2 cellular contexts compared by ENCODE assay signal in the genomic region with DNA sequence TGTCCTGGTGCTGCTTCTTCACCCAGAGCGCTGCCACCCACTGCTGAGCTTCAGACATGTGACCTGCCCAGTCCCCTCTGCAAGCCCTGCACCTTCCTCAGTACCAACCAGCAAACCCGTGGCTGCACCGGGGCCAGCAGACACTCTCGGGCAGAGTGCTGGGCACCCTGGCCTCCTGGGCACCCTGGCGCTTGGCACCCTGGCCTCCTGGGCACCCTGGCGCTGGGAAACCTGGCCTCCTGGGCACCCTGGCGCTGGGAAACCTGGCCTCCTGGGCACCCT.
TF ChIP-seq lines count a peak whose summit lies in the region.

No MANE protein-coding gene starts in this region.

TF ChIP-seq in H1, 55 proteins besides CTCF, POLR2A, EP300 and RAD21:
- TF ChIP-seq RNF2 (IDR thresholded peaks at IDR 0.05; ENCODE audit: borderline replicate concordance, low read depth, low read length, missing control alignments, poor library complexity, severe bottlenecking) (no peak), RFX5 (IDR thresholded peaks at IDR 0.05; ENCODE audit: borderline replicate concordance, low read depth, low read length) (no peak), RXRA (IDR thresholded peaks at IDR 0.05; ENCODE audit: insufficient read depth, low read depth, low read length) (no peak), SUZ12 (IDR thresholded peaks at IDR 0.05; ENCODE audit: low read length) (no peak), TAF7 (optimal IDR thresholded peaks at IDR 0.05; ENCODE audit: borderline replicate concordance, low read depth, low read length) (no peak), SAP30 (IDR thresholded peaks at IDR 0.05; ENCODE audit: insufficient read depth, insufficient replicate concordance, low read length) (no peak), BACH1 (IDR thresholded peaks at IDR 0.05; ENCODE audit: low read length) (no peak), KDM4A (IDR thresholded peaks at IDR 0.05; ENCODE audit: low read depth, low read length, severe bottlenecking) (no peak), ASH2L (IDR thresholded peaks at IDR 0.05; ENCODE audit: low read length) (no peak), SP1 (IDR thresholded peaks at IDR 0.05; ENCODE audit: low read depth, low read length) (no peak), JUN (IDR thresholded peaks at IDR 0.05; ENCODE audit: low read depth, low read length) (no peak), SP2 (IDR thresholded peaks at IDR 0.05; ENCODE audit: low read length) (no peak), POU5F1 (IDR thresholded peaks at IDR 0.05; ENCODE audit: low read depth, low read length) (no peak)

TF ChIP-seq in GM23338, 12 proteins besides CTCF, POLR2A, EP300 and RAD21:
- TF ChIP-seq EZH2 (IDR thresholded peaks at IDR 0.05; ENCODE audit: low read depth, unreplicated experiment) (no peak), ZNF114 (CRISPR knock-in tag; IDR thresholded peaks at IDR 0.05) (no peak), STAT1 (IDR thresholded peaks at IDR 0.05; ENCODE audit: unreplicated experiment) (no peak), CREB1 (CRISPR knock-in tag; IDR thresholded peaks at IDR 0.05; ENCODE audit: low read depth) (no peak), JUNB (IDR thresholded peaks at IDR 0.05; ENCODE audit: unreplicated experiment) (no peak), ZNF331 (CRISPR knock-in tag; IDR thresholded peaks at IDR 0.05; ENCODE audit: low read depth) (no peak)
- TF ChIP-seq, protein P1, sequence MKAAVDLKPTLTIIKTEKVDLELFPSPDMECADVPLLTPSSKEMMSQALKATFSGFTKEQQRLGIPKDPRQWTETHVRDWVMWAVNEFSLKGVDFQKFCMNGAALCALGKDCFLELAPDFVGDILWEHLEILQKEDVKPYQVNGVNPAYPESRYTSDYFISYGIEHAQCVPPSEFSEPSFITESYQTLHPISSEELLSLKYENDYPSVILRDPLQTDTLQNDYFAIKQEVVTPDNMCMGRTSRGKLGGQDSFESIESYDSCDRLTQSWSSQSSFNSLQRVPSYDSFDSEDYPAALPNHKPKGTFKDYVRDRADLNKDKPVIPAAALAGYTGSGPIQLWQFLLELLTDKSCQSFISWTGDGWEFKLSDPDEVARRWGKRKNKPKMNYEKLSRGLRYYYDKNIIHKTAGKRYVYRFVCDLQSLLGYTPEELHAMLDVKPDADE (IDR thresholded peaks at IDR 0.05): no peak
- TF ChIP-seq, protein P2, sequence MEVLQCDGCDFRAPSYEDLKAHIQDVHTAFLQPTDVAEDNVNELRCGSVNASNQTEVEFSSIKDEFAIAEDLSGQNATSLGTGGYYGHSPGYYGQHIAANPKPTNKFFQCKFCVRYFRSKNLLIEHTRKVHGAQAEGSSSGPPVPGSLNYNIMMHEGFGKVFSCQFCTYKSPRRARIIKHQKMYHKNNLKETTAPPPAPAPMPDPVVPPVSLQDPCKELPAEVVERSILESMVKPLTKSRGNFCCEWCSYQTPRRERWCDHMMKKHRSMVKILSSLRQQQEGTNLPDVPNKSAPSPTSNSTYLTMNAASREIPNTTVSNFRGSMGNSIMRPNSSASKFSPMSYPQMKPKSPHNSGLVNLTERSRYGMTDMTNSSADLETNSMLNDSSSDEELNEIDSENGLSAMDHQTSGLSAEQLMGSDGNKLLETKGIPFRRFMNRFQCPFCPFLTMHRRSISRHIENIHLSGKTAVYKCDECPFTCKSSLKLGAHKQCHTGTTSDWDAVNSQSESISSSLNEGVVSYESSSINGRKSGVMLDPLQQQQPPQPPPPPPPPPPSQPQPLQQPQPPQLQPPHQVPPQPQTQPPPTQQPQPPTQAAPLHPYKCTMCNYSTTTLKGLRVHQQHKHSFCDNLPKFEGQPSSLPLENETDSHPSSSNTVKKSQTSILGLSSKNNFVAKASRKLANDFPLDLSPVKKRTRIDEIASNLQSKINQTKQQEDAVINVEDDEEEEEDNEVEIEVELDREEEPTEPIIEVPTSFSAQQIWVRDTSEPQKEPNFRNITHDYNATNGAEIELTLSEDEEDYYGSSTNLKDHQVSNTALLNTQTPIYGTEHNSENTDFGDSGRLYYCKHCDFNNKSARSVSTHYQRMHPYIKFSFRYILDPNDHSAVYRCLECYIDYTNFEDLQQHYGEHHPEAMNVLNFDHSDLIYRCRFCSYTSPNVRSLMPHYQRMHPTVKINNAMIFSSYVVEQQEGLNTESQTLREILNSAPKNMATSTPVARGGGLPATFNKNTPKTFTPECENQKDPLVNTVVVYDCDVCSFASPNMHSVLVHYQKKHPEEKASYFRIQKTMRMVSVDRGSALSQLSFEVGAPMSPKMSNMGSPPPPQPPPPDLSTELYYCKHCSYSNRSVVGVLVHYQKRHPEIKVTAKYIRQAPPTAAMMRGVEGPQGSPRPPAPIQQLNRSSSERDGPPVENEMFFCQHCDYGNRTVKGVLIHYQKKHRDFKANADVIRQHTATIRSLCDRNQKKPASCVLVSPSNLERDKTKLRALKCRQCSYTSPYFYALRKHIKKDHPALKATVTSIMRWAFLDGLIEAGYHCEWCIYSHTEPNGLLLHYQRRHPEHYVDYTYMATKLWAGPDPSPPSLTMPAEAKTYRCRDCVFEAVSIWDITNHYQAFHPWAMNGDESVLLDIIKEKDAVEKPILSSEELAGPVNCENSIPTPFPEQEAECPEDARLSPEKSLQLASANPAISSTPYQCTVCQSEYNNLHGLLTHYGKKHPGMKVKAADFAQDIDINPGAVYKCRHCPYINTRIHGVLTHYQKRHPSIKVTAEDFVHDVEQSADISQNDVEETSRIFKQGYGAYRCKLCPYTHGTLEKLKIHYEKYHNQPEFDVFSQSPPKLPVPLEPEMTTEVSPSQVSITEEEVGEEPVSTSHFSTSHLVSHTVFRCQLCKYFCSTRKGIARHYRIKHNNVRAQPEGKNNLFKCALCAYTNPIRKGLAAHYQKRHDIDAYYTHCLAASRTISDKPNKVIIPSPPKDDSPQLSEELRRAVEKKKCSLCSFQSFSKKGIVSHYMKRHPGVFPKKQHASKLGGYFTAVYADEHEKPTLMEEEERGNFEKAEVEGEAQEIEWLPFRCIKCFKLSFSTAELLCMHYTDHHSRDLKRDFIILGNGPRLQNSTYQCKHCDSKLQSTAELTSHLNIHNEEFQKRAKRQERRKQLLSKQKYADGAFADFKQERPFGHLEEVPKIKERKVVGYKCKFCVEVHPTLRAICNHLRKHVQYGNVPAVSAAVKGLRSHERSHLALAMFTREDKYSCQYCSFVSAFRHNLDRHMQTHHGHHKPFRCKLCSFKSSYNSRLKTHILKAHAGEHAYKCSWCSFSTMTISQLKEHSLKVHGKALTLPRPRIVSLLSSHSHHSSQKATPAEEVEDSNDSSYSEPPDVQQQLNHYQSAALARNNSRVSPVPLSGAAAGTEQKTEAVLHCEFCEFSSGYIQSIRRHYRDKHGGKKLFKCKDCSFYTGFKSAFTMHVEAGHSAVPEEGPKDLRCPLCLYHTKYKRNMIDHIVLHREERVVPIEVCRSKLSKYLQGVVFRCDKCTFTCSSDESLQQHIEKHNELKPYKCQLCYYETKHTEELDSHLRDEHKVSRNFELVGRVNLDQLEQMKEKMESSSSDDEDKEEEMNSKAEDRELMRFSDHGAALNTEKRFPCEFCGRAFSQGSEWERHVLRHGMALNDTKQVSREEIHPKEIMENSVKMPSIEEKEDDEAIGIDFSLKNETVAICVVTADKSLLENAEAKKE (CRISPR knock-in tag; IDR thresholded peaks at IDR 0.05): no peak
- TF ChIP-seq, protein P3, sequence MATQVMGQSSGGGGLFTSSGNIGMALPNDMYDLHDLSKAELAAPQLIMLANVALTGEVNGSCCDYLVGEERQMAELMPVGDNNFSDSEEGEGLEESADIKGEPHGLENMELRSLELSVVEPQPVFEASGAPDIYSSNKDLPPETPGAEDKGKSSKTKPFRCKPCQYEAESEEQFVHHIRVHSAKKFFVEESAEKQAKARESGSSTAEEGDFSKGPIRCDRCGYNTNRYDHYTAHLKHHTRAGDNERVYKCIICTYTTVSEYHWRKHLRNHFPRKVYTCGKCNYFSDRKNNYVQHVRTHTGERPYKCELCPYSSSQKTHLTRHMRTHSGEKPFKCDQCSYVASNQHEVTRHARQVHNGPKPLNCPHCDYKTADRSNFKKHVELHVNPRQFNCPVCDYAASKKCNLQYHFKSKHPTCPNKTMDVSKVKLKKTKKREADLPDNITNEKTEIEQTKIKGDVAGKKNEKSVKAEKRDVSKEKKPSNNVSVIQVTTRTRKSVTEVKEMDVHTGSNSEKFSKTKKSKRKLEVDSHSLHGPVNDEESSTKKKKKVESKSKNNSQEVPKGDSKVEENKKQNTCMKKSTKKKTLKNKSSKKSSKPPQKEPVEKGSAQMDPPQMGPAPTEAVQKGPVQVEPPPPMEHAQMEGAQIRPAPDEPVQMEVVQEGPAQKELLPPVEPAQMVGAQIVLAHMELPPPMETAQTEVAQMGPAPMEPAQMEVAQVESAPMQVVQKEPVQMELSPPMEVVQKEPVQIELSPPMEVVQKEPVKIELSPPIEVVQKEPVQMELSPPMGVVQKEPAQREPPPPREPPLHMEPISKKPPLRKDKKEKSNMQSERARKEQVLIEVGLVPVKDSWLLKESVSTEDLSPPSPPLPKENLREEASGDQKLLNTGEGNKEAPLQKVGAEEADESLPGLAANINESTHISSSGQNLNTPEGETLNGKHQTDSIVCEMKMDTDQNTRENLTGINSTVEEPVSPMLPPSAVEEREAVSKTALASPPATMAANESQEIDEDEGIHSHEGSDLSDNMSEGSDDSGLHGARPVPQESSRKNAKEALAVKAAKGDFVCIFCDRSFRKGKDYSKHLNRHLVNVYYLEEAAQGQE (IDR thresholded peaks at IDR 0.05; ENCODE audit: unreplicated experiment): no peak
